In the genomic region with DNA sequence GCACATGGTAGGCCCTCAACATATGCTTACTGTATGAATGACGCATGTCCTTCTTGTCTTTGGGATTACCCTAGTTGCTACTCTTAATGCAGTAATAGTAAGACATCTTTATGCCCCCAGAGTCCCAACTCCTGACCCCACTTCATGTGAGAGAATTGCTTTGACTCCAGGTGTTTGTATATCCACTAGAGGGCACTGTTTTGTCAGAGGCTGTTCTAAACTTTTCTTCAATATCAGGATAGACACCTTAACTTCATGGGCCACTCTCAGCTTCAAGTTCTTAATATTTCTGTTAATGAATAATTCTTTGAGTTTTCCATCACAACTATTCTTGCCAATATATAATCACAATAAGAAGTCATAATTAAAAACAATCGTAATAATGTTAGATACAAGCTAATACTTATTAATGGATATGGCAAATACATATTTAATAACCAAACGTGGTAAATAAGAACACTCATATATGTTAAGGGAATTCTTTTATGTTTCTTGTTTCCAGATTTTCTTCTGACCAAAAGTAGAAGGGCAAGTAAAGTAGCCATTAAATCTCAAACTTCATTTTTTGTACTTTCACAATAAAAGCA, we compare ENCODE assay signal across 9 cellular contexts.
DNase-seq lines count a peak whose midpoint lies in the region; ATAC-seq, FAIRE-seq and TF ChIP-seq lines count a peak whose summit lies in the region.
"Had no signal": no experiment of that assay in that cellular context is flagged by ENCODE, and none has a peak within 500 bp of the region (broad histone marks: within the 10 kb centered on the region; RNA-seq: fewer than 3 reads in every experiment).

No MANE protein-coding gene starts in this region.

- DNase-seq in D721Med (ENCODE audit: insufficient read length, low spot score) (no peak), NAMALWA (ENCODE audit: low spot score) (peak; percentile 59), heart right ventricle (no peak), testis (peak; percentile 31), GF-D8 (lab: John Stamatoyannopoulos, UW) (no peak)
- DNase-seq in activated naive CD4-positive, alpha-beta T cell treated with anti-CD3 and anti-CD28 coated beads, Interleukin-2, amount 50 U/mL, for 16 hours, result no peak

- H3K9me3 ChIP-seq in SU-DHL-6 (ENCODE audit: insufficient read depth, low read length) (no peaks in the 10 kb centered on the region), heart right ventricle (peaks cover 0 to 13% (median 0%) of the 10 kb centered on the region in 11 donors), testis (no peaks in the 10 kb centered on the region)

- H3K4me2 ChIP-seq in SU-DHL-6 (ENCODE audit: low read depth, low read length, poor library complexity, severe bottlenecking), result no peak overlapping the region

- H3K27ac ChIP-seq in SU-DHL-6 (ENCODE audit: low read depth, low read length) (no peak overlapping the region), heart right ventricle (no peak overlapping the region), testis (no peak overlapping the region)
- H3K27ac ChIP-seq: epithelial cell of prostate had no signal

- WGBS in heart right ventricle, 2 donors, result 43 to 45% methylated on average over 3 of the region's 3 CpGs
- WGBS in testis, 2 donors, result 52 to 55% methylated on average over 3 of the region's 3 CpGs

- TF ChIP-seq POLR2A in testis (IDR thresholded peaks at IDR 0.05), result no peak

- ATAC-seq in GM21423 (IDR thresholded peaks at IDR 0.05; ENCODE audit: unreplicated experiment), result peak; percentile 67
- ATAC-seq in heart right ventricle, result peak in 2 of 8 donors; percentile 42 to 46

- no peaks in the 10 kb centered on the region for H3K79me2 ChIP-seq in SU-DHL-6 (ENCODE audit: insufficient read depth, low read length)

- H3K4me3 ChIP-seq in SU-DHL-6 (ENCODE audit: insufficient read depth, low read length, poor library complexity, severe bottlenecking) (no peak overlapping the region), heart right ventricle (no peak overlapping the region), testis (no peak overlapping the region)

- H3K4me1 ChIP-seq in heart right ventricle (no peaks in the 10 kb centered on the region), testis (no peaks in the 10 kb centered on the region)

- no peaks in the 10 kb centered on the region for H3F3A ChIP-seq in SU-DHL-6 (ENCODE audit: insufficient read depth)

- no peak overlapping the region for H3K9ac ChIP-seq in SU-DHL-6 (ENCODE audit: low read length)

- no peak for FAIRE-seq in D721Med (lab: Jason Lieb, UNC)

- H4K20me1 ChIP-seq in SU-DHL-6 (ENCODE audit: low read depth, low read length), result no peaks in the 10 kb centered on the region

- H3K9me2 ChIP-seq in SU-DHL-6 (replicated peaks; ENCODE audit: insufficient read depth, low read length), result no peaks in the 10 kb centered on the region

- TF ChIP-seq CTCF in D721Med (IDR thresholded peaks at IDR 0.05; ENCODE audit: insufficient read depth, missing control alignments) (peak; percentile 58), SU-DHL-6 (IDR thresholded peaks at IDR 0.05; ENCODE audit: insufficient read depth, low read length, poor library complexity, severe bottlenecking) (peak; percentile 64), heart right ventricle (IDR thresholded peaks at IDR 0.05) (peak; percentile 26 to 73 (median 62)), testis (IDR thresholded peaks at IDR 0.05) (peak; percentile 49 to 67 (median 65))

- no peak overlapping the region for H2AFZ ChIP-seq in SU-DHL-6 (ENCODE audit: low read depth, low read length, severe bottlenecking)

- intact Hi-C loops in heart right ventricle (cut with DNase I) (loop anchor here in 8 of 10 donors (1.0 to 10.0 kb wide), 5 partner anchors 371 to 378 kb away; no protein-coding TSS in a partner anchor), testis (cut with DNase I; ENCODE audit: low total_unique reads) (no loop called here)

- H3K27me3 ChIP-seq in SU-DHL-6 (ENCODE audit: low read length) (no peaks in the 10 kb centered on the region), heart right ventricle (peaks cover 0 to 3% (median 0%) of the 10 kb centered on the region in 7 donors), testis (no peaks in the 10 kb centered on the region)

- H3K36me3 ChIP-seq in SU-DHL-6 (ENCODE audit: low read length), result no peaks in the 10 kb centered on the region
- H3K36me3 ChIP-seq in heart right ventricle, result no peaks in the 10 kb centered on the region
- no peaks in the 10 kb centered on the region for H3K36me3 ChIP-seq in testis (ENCODE audit: low read depth, missing control alignments)

Comparison
In these comparisons a context has a peak if more than half of its experiments do, and no peak if none do; other contexts are left out.
1. DNase-seq: peak in NAMALWA (single experiment) and testis (single experiment); none in D721Med (single experiment), heart right ventricle (0 of 2), activated naive CD4-positive, alpha-beta T cell treated with anti-CD3 and anti-CD28 coated beads, Interleukin-2, amount 50 U/mL, for 16 hours (single experiment) and GF-D8 (single experiment).
2. Peak in every context shown above with its lines, with median percentiles within 50 percentile points of each other: CTCF ChIP-seq.